Comparison of ENCODE assay signal across 1 cellular context in the genomic region with DNA sequence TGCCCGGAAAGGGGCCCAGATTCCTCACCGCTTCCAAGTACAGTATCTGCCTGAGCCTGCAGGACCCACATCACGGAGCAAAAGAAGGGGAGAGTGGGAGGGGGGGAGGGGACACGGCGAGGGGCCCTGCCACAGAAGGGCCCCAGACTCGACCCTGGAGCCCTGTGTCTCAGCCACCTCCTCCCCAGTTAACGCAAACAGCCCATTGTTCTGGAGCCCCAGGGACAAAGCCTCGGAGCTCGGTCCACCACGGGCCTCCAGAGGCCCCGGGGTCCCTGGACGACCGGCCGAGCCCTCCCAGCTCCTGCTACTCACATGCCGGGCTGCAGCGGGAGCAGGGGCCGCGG.
TF ChIP-seq lines count a peak whose summit lies in the region.

No MANE protein-coding gene starts in this region.

TF ChIP-seq in GM23338, 12 proteins besides CTCF, POLR2A, EP300 and RAD21 (continued from another document):
- TF ChIP-seq ETS1 (IDR thresholded peaks at IDR 0.05) (no peak), CREB1 (CRISPR knock-in tag; IDR thresholded peaks at IDR 0.05; ENCODE audit: low read depth) (no peak), REST (IDR thresholded peaks at IDR 0.05; ENCODE audit: unreplicated experiment) (no peak)
- TF ChIP-seq, protein P1, sequence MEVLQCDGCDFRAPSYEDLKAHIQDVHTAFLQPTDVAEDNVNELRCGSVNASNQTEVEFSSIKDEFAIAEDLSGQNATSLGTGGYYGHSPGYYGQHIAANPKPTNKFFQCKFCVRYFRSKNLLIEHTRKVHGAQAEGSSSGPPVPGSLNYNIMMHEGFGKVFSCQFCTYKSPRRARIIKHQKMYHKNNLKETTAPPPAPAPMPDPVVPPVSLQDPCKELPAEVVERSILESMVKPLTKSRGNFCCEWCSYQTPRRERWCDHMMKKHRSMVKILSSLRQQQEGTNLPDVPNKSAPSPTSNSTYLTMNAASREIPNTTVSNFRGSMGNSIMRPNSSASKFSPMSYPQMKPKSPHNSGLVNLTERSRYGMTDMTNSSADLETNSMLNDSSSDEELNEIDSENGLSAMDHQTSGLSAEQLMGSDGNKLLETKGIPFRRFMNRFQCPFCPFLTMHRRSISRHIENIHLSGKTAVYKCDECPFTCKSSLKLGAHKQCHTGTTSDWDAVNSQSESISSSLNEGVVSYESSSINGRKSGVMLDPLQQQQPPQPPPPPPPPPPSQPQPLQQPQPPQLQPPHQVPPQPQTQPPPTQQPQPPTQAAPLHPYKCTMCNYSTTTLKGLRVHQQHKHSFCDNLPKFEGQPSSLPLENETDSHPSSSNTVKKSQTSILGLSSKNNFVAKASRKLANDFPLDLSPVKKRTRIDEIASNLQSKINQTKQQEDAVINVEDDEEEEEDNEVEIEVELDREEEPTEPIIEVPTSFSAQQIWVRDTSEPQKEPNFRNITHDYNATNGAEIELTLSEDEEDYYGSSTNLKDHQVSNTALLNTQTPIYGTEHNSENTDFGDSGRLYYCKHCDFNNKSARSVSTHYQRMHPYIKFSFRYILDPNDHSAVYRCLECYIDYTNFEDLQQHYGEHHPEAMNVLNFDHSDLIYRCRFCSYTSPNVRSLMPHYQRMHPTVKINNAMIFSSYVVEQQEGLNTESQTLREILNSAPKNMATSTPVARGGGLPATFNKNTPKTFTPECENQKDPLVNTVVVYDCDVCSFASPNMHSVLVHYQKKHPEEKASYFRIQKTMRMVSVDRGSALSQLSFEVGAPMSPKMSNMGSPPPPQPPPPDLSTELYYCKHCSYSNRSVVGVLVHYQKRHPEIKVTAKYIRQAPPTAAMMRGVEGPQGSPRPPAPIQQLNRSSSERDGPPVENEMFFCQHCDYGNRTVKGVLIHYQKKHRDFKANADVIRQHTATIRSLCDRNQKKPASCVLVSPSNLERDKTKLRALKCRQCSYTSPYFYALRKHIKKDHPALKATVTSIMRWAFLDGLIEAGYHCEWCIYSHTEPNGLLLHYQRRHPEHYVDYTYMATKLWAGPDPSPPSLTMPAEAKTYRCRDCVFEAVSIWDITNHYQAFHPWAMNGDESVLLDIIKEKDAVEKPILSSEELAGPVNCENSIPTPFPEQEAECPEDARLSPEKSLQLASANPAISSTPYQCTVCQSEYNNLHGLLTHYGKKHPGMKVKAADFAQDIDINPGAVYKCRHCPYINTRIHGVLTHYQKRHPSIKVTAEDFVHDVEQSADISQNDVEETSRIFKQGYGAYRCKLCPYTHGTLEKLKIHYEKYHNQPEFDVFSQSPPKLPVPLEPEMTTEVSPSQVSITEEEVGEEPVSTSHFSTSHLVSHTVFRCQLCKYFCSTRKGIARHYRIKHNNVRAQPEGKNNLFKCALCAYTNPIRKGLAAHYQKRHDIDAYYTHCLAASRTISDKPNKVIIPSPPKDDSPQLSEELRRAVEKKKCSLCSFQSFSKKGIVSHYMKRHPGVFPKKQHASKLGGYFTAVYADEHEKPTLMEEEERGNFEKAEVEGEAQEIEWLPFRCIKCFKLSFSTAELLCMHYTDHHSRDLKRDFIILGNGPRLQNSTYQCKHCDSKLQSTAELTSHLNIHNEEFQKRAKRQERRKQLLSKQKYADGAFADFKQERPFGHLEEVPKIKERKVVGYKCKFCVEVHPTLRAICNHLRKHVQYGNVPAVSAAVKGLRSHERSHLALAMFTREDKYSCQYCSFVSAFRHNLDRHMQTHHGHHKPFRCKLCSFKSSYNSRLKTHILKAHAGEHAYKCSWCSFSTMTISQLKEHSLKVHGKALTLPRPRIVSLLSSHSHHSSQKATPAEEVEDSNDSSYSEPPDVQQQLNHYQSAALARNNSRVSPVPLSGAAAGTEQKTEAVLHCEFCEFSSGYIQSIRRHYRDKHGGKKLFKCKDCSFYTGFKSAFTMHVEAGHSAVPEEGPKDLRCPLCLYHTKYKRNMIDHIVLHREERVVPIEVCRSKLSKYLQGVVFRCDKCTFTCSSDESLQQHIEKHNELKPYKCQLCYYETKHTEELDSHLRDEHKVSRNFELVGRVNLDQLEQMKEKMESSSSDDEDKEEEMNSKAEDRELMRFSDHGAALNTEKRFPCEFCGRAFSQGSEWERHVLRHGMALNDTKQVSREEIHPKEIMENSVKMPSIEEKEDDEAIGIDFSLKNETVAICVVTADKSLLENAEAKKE (CRISPR knock-in tag; IDR thresholded peaks at IDR 0.05): no peak
